In the genomic region with DNA sequence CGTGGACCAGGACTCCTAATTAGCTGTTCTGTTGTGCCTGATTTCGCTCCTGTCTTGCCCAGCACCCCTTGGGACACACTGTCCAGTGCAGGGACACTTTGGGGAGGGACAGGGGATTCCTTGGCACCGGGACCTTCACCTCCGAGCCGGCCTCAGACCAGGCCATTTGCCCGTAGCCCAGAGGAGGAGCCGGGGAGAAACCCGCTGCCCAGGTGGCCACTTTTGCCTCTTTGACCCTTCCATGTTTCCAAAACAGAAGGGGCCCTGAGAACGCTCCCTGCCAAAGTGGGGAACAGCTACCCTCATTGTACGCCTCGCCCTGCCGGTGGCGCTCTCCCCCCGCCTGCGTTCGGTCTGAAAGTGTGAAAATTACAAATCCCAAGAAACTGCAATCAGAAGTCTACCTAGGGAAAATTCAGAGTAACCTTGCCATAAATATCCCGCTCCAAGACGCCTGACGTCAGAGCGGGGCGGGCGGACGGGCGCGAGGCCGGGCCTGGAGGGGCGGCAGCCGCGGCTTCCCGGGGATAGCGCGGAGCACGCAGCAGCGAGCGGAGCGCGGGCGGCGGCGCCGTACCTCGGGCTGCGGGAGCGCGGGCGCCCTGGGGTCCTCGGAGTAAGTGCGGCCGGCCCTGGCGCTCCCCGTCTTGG, we compare ENCODE assay signal across 9 cellular contexts. TPM values are rescaled to one million over a fixed set of nuclear protein-coding genes. Genes with fewer than 3 reads are reported as not detected.
DNase-seq lines count a peak whose midpoint lies in the region; ATAC-seq and FAIRE-seq lines count a peak whose summit lies in the region.
"Had no signal": no experiment of that assay in that cellular context is flagged by ENCODE, and none has a peak within 500 bp of the region (broad histone marks: within the 10 kb centered on the region; RNA-seq: fewer than 3 reads in every experiment).

Gene DAAM2, plus strand, starts transcription at position 527 of the 651 bp plus-strand sequence. CDS start 63,927 bp downstream, outside the sequence.

- FAIRE-seq in RCC 7860 (lab: Jason Lieb, UNC): no peak

- peaks cover 25 to 68% (median 49%) of the 10 kb centered on the region in 5 donors for H3K27me3 Mint-ChIP-seq in naive thymus-derived CD8-positive, alpha-beta T cell

- peak within 1 kb of the TSS; percentile 48 for H3K4me3 ChIP-seq in NT2/D1 (ENCODE audit: insufficient read length, low read depth)

- H3K4me1 Mint-ChIP-seq in naive thymus-derived CD8-positive, alpha-beta T cell: peaks cover 0 to 7% (median 0%) of the 10 kb centered on the region in 4 donors

- peaks cover 6% of the 10 kb centered on the region for H3K36me3 ChIP-seq in NT2/D1 (ENCODE audit: insufficient read depth, insufficient read length, low read length)

- peaks cover 0 to 3% (median 0%) of the 10 kb centered on the region in 9 donors for H3K9me3 Mint-ChIP-seq in naive thymus-derived CD8-positive, alpha-beta T cell

- no peak within 1 kb of the TSS for H3K27ac Mint-ChIP-seq in naive thymus-derived CD8-positive, alpha-beta T cell

- H3K9ac ChIP-seq in NT2/D1 (ENCODE audit: insufficient read length, low read depth): peak within 1 kb of the TSS; percentile 78

- no peaks in the 10 kb centered on the region for H3K36me3 Mint-ChIP-seq in naive thymus-derived CD8-positive, alpha-beta T cell

- DNase-seq in D341Med (ENCODE audit: low spot score) (peak; percentile 73), NT2/D1 (ENCODE audit: low read depth, low spot score) (no peak), fibroblast of peridontal ligament (ENCODE audit: extremely low read depth) (peak; percentile 52), RCC 7860 (ENCODE audit: low spot score) (no peak), NCI-H526 treated with DMSO at 0.1 percent for 48 hours (lab: John Stamatoyannopoulos, UW) (no peak)
- no peak for DNase-seq in naive thymus-derived CD8-positive, alpha-beta T cell
- no peak for DNase-seq in effector CD8-positive, alpha-beta T cell (lab: John Stamatoyannopoulos, UW)

- peaks cover 6% of the 10 kb centered on the region for H3K27me3 ChIP-seq in NT2/D1 (ENCODE audit: insufficient read depth, insufficient read length)

- H3K9me3 ChIP-seq in NT2/D1 (ENCODE audit: insufficient read depth, low read length): no peaks in the 10 kb centered on the region

- H3K4me3 Mint-ChIP-seq in naive thymus-derived CD8-positive, alpha-beta T cell: peak within 1 kb of the TSS in 6 of 10 donors; percentile 6 to 47 (median 36)

- H3K4me1 ChIP-seq in NT2/D1 (ENCODE audit: insufficient read depth, insufficient read length): no peaks in the 10 kb centered on the region

- no peak for ATAC-seq in naive thymus-derived CD8-positive, alpha-beta T cell
- no peak for ATAC-seq in GM19351 (IDR thresholded peaks at IDR 0.05; ENCODE audit: unreplicated experiment)
- ATAC-seq: HCT116 had no signal

- POLR2A ChIA-PET in naive thymus-derived CD8-positive, alpha-beta T cell (lab: Charles Lee): interaction anchor here (0.7 kb wide), 1 partner anchor 18 kb away, joined by 4 read pairs; no protein-coding TSS in a partner anchor

RNA-seq across cellular contexts. Expression of gene DAAM2, which starts in this region (rescaled TPM):
- not detected for total RNA-seq in naive thymus-derived CD8-positive, alpha-beta T cell
- not detected for polyA plus RNA-seq in naive thymus-derived CD8-positive, alpha-beta T cell

Comparison
In these comparisons a context has a peak if more than half of its experiments do, and no peak if none do; other contexts are left out.
1. DNase-seq: peak in D341Med (single experiment) and fibroblast of peridontal ligament (single experiment); none in NT2/D1 (single experiment), naive thymus-derived CD8-positive, alpha-beta T cell (0 of 10), RCC 7860 (single experiment), effector CD8-positive, alpha-beta T cell (single experiment) and NCI-H526 treated with DMSO at 0.1 percent for 48 hours (single experiment).